8 cellular contexts compared by ENCODE assay signal in the genomic region with DNA sequence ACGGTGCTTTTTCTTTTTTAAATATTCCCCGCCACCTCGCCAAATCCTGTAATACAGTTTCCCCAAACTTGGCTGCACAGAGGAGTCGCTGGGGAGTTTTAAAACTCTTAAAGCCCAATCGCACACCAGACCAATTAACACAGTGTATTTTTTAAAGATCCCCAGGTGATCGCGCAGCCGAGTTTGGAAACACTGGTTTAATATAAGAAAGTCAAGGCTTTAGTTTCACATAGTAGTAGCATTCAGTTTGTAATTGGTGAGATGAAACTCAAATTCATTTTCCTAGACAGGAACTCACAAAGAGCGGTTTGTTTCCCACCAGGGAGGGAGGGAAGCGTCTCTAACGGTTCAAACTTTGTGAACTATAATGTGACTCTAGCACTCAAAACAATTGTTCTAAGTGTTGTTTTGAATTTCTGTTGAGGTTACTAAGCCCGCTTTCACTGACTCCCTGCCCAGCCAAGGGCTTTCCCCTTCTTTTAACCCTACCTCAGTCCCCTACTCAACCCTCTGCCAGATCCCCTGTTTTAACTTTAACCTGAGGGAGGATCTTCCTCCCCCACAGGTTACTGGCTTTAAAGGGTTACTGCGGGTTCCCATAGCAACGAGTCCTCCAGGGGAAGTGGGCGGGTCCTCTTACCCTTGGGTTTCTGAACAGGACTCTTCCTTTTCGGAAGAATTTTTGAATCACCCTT. TPM values are rescaled to one million over a fixed set of nuclear protein-coding genes. Genes with fewer than 3 reads are reported as not detected.
DNase-seq lines count a peak whose midpoint lies in the region; ATAC-seq, FAIRE-seq and TF ChIP-seq lines count a peak whose summit lies in the region.

No MANE protein-coding gene starts in this region.

- H3K4me3 ChIP-seq in HCT116 (replicated peaks in 1 of 2; ENCODE audit: low read depth in 1 of 2, low read length in 2 of 2) (peak overlapping the region; percentile 66 to 71), HepG2 (replicated peaks in 1 of 3; ENCODE audit: insufficient read depth in 1 of 3, low read depth in 2 of 3, low read length in 3 of 3) (peak overlapping the region; percentile 89 to 93 (median 91))

- DNase-seq in Daoy (ENCODE audit: low read depth) (peak; percentile 75), HCT116 (ENCODE audit: low read depth, low spot score) (peak; percentile 66), NCI-H146 (lab: John Stamatoyannopoulos, UW) (peak; percentile 90), T1000 (lab: John Stamatoyannopoulos, UW) (peak; percentile 36), dermis blood vessel endothelial cell (peak; percentile 83), HepG2 (ENCODE audit: low spot score) (peak; percentile 89)
- DNase-seq in stimulated activated CD4-positive, alpha-beta T cell treated with anti-CD3 and anti-CD28 coated beads, Interleukin-4, amount 100 ng/mL, for 1 hour, result peak; percentile 33

- no peaks in the 10 kb centered on the region for H3K9me2 ChIP-seq in HCT116 (ENCODE audit: insufficient read depth)

- ATAC-seq in HCT116 (peak; percentile 46), HepG2 (peak; percentile 46), HG03457 (IDR thresholded peaks at IDR 0.05; ENCODE audit: unreplicated experiment) (no peak)

- peak; percentile 63 for FAIRE-seq in HepG2 (lab: Jason Lieb, UNC)

- H4K20me1 ChIP-seq in HCT116 (ENCODE audit: insufficient read depth) (no peaks in the 10 kb centered on the region; the same call in 1 of the 2 replicates), HepG2 (ENCODE audit: insufficient read depth, low read length) (peaks cover 14% of the 10 kb centered on the region)

- H3K9me3 ChIP-seq in HCT116 (ENCODE audit: control insufficient read depth in 1 of 2, insufficient read depth in 1 of 2, low read depth in 1 of 2, low read length in 2 of 2), result no peaks in the 10 kb centered on the region
- no peaks in the 10 kb centered on the region for H3K9me3 ChIP-seq in HepG2 (ENCODE audit: low read length)

- H3K27me3 ChIP-seq in HCT116 (ENCODE audit: insufficient read depth, low read length) (0 out of 2 replicates have a peak, but pooled peaks cover 7% of the 10 kb centered on the region), HepG2 (ENCODE audit: control insufficient read depth in 1 of 2, insufficient read depth in 2 of 2, low read length in 2 of 2) (no peaks in the 10 kb centered on the region; a peak in 1 of 5 replicates)

- TF ChIP-seq EP300 in HepG2 (IDR thresholded peaks at IDR 0.05; ENCODE audit: low read depth in 2 of 2, low read length in 2 of 2), result no peak
- TF ChIP-seq EP300 in HepG2 (CRISPR knock-in tag; IDR thresholded peaks at IDR 0.05; ENCODE audit: borderline replicate concordance), result no peak

- intact Hi-C loops in HCT116 (cut with micrococcal nuclease) (loop anchor here (2.0 kb wide), 1 partner anchor 25 kb away; no protein-coding TSS in a partner anchor), HepG2 (cut with micrococcal nuclease; ENCODE audit: unreplicated experiment) (loop anchor here (1.0 to 5.0 kb wide), 4 partner anchors 21 to 215 kb away; no protein-coding TSS in a partner anchor)

- POLR2A ChIA-PET in HCT116 (lab: Charles Lee), result interaction anchor here (0.5 kb wide), 1 partner anchor 130 kb away, joined by 3 read pairs; no protein-coding TSS in a partner anchor
- POLR2A ChIA-PET in HepG2 (lab: Yijun Ruan, JAX), result interaction anchor here (1.0 kb wide), 1 partner anchor 10 kb away, joined by 4 read pairs; no protein-coding TSS in a partner anchor

- RAD21 ChIA-PET in HCT116 (lab: Charles Lee; ENCODE audit: low non-redundant PET in 1 of 2, low total read pairs in 2 of 2, uncharacterized antibody in 2 of 2, unreplicated experiment in 2 of 2), result no interaction called here

- in situ Hi-C loops in HepG2 (cut with HindIII; ENCODE audit: extremely low pct_ligation_motif_present, low pct_unique_long_range_greater_than_20kb), result no loop called here

- peak overlapping the region; percentile 91 for H3K4me2 ChIP-seq in HCT116 (ENCODE audit: low read length)
- peak overlapping the region; percentile 90 for H3K4me2 ChIP-seq in HepG2 (ENCODE audit: low read depth, low read length)

- H3K79me2 ChIP-seq in HCT116 (ENCODE audit: insufficient read depth, low read length) (peaks cover 58% of the 10 kb centered on the region), HepG2 (ENCODE audit: insufficient read depth, low read length) (peaks cover 56% of the 10 kb centered on the region)

- WGBS in HepG2 (ENCODE audit: low lambda C conversion rate), result 1% methylated on average over 16 of the region's 16 CpGs

- TSS peak; percentile 56 for BruUV-seq in HCT116 (replicated peaks; lab: Mats Ljungman, UMichigan)
- BruUV-seq in HepG2 (replicated peaks; lab: Mats Ljungman, UMichigan), result TSS peak; percentile 61

- CTCF ChIA-PET in HCT116 (lab: Charles Lee) (no interaction called here), HepG2 (lab: Yijun Ruan, JAX; ENCODE audit: low intra/inter-chr PET ratio, low total read pairs) (no interaction called here)

- H2AFZ ChIP-seq in HCT116 (ENCODE audit: low read depth, low read length, poor library complexity, severe bottlenecking), result no peak overlapping the region
- no peak overlapping the region for H2AFZ ChIP-seq in HepG2 (ENCODE audit: low read length)

- TF ChIP-seq RAD21 in HCT116 (IDR thresholded peaks at IDR 0.05; ENCODE audit: low read depth), result no peak
- TF ChIP-seq RAD21 in HepG2 (CRISPR knock-in tag; IDR thresholded peaks at IDR 0.05), result no peak

- H3K36me3 ChIP-seq in HCT116 (ENCODE audit: control insufficient read depth in 1 of 2, insufficient read depth in 2 of 2, low read length in 2 of 2) (no peaks in the 10 kb centered on the region), HepG2 (replicated peaks in 1 of 2; ENCODE audit: control insufficient read depth in 1 of 2, insufficient read depth in 2 of 2, low read length in 2 of 2) (no peaks in the 10 kb centered on the region)

- H3K27ac ChIP-seq in HCT116 (ENCODE audit: low read depth, low read length), result peak overlapping the region; percentile 85
- peak overlapping the region; percentile 81 for H3K27ac ChIP-seq in HepG2 (ENCODE audit: extremely low read length, insufficient read depth, low read length)

- no peak for TF ChIP-seq CTCF in HCT116 (IDR thresholded peaks at IDR 0.05 in 2 of 3, conservative IDR thresholded peaks at IDR 0.05 in 1 of 3; ENCODE audit: borderline replicate concordance in 1 of 3, insufficient read depth in 1 of 3, low read depth in 2 of 3, low read length in 2 of 3)
- TF ChIP-seq CTCF in HepG2 (CRISPR knock-in tag; IDR thresholded peaks at IDR 0.05), result no peak

- peak overlapping the region; percentile 60 for H3K9ac ChIP-seq in HCT116 (ENCODE audit: low read length)
- H3K9ac ChIP-seq in HepG2 (ENCODE audit: insufficient read depth, low read depth, low read length), result peak overlapping the region; percentile 86

- peaks cover 7 to 16% of the 10 kb centered on the region in 2 experiments; a peak in 3 of 4 replicates for H3K4me1 ChIP-seq in HCT116 (ENCODE audit: control insufficient read depth in 1 of 2, insufficient read depth in 2 of 2, low read length in 2 of 2)
- H3K4me1 ChIP-seq in HepG2 (ENCODE audit: insufficient read depth, low read length), result peaks cover 45% of the 10 kb centered on the region

- TF ChIP-seq POLR2A in HCT116 (IDR thresholded peaks at IDR 0.05; ENCODE audit: borderline replicate concordance, extremely low read depth, insufficient read depth, insufficient read length), result no peak
- peak in 1 of 2 experiments; percentile 60; a peak in 1 of 4 replicates for TF ChIP-seq POLR2A in HepG2 (IDR thresholded peaks at IDR 0.05; ENCODE audit: insufficient read depth in 1 of 2, low read depth in 2 of 2, low read length in 2 of 2)

TF ChIP-seq in HCT116, 20 proteins besides CTCF, POLR2A, EP300 and RAD21:
- peak; percentile 37; the same call in 1 of the 2 replicates for TF ChIP-seq EGR1 (IDR thresholded peaks at IDR 0.05; ENCODE audit: low read depth)
- TF ChIP-seq SRF (IDR thresholded peaks at IDR 0.05; ENCODE audit: low read depth), result no peak
TF ChIP-seq in HCT116: peak in this region for 1.

RNA-seq across cellular contexts. Expression of gene BTBD3, which starts 25.7 kb away (rescaled TPM):
- total RNA-seq in Daoy (2014; rRNA removed; shearing (Covaris generic)), result 21.7 and 24.7 TPM in 2 replicates
- 20.2 TPM for total RNA-seq in HCT116 (2021; ENCODE audit: unreplicated experiment)
- 9.6 and 12.0 TPM in 2 replicates for polyA plus RNA-seq in HCT116 (2012)
- 65.3 and 84.9 TPM in 2 replicates for total RNA-seq in dermis blood vessel endothelial cell
- 32.2 and 48.7 TPM in 2 replicates for total RNA-seq in HepG2 (2016; rRNA removed; fragmentation: Illumina TruSeq; extraction: Trizol)
- 7.9 and 10.0 TPM in 2 replicates for total RNA-seq in HepG2 (2016; cell fraction: cytosol; rRNA removed; fragmentation: Illumina TruSeq; extraction: Trizol; ENCODE audit: low read depth)
- 31.9 and 48.3 TPM in 2 replicates for total RNA-seq in HepG2 (2016; cell fraction: insoluble cytoplasmic fraction; rRNA removed; fragmentation: Illumina TruSeq; extraction: Trizol)
- total RNA-seq in HepG2 (2016; cell fraction: membrane; rRNA removed; fragmentation: Illumina TruSeq; extraction: Trizol), result 29.9 and 30.3 TPM in 2 replicates
- 45.4 and 45.9 TPM in 2 replicates for total RNA-seq in HepG2 (2016; cell fraction: nucleus; rRNA removed; fragmentation: Illumina TruSeq; extraction: Trizol)
- 35.2 and 41.8 TPM in 2 replicates for polyA plus RNA-seq in HepG2 (2011; rRNA removed)
- polyA plus RNA-seq in HepG2 (2011; cell fraction: cytosol; rRNA removed), result 29.3 and 34.4 TPM in 2 replicates
- polyA plus RNA-seq in HepG2 (2011; cell fraction: nucleus; rRNA removed), result 44.3 and 48.4 TPM in 2 replicates
- polyA plus RNA-seq in HepG2 (2012), result 22.4 and 25.6 TPM in 2 replicates
- polyA plus RNA-seq in HepG2 (2016; cell fraction: cytosol; fragmentation: Illumina TruSeq; extraction: Trizol; ENCODE audit: low read depth), result 1.9 and 2.4 TPM in 2 replicates
- 35.0 and 37.4 TPM in 2 replicates for polyA plus RNA-seq in HepG2 (2016; cell fraction: insoluble cytoplasmic fraction; fragmentation: Illumina TruSeq; extraction: Trizol; ENCODE audit: low read depth)
- 14.1 and 14.7 TPM in 2 replicates for polyA plus RNA-seq in HepG2 (2016; cell fraction: membrane; fragmentation: Illumina TruSeq; extraction: Trizol; ENCODE audit: low read depth)
- polyA plus RNA-seq in HepG2 (2016; cell fraction: nucleus; fragmentation: Illumina TruSeq; extraction: Trizol; ENCODE audit: insufficient read depth, low read depth), result 46.5 and 48.4 TPM in 2 replicates
- polyA minus RNA-seq in HepG2 (2011; rRNA and poly(A)+ RNA removed; ENCODE audit: low replicate concordance), result 122 and 306 TPM in 2 replicates
- polyA minus RNA-seq in HepG2 (2011; cell fraction: cytosol; rRNA and poly(A)+ RNA removed), result 33.3 and 38.3 TPM in 2 replicates
- polyA minus RNA-seq in HepG2 (2011; cell fraction: nucleus; rRNA and poly(A)+ RNA removed), result 160 and 161 TPM in 2 replicates

Comparison
In these comparisons a context has a peak if more than half of its experiments do, and no peak if none do; other contexts are left out.
1. DNase-seq: peak in every context shown above with its lines; median percentile 90 in NCI-H146; 89 in HepG2; 83 in dermis blood vessel endothelial cell; 75 in Daoy; 66 in HCT116; 36 in T1000; 33 in stimulated activated CD4-positive, alpha-beta T cell treated with anti-CD3 and anti-CD28 coated beads, Interleukin-4, amount 100 ng/mL, for 1 hour.